Comparison of ENCODE assay signal across 22 cellular contexts in the genomic region with DNA sequence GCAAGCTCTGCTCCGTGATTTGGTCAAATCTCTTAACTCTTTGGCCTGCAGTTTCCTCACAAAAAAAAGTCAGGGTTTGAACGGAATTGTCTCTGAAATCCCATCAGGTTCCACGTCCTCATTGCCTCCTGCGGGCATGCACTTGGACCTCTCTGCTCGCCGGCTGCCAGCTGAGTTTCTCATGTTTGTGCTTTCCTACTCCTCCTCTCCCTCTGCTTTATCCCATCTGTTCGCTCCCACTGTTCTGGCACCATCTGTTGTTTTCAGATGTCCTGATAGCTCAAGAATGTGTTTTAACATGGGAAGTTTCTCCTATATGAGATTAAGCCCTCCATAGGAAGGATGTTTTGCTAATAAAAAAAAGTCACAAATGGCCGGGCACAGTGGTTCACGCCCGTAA. TPM values are rescaled to one million over a fixed set of nuclear protein-coding genes. Genes with fewer than 3 reads are reported as not detected.
DNase-seq lines count a peak whose midpoint lies in the region; ATAC-seq and TF ChIP-seq lines count a peak whose summit lies in the region.
"Had no signal": no experiment of that assay in that cellular context is flagged by ENCODE, and none has a peak within 500 bp of the region (broad histone marks: within the 10 kb centered on the region; RNA-seq: fewer than 3 reads in every experiment).

No MANE protein-coding gene starts in this region.

- H3K36me3 Mint-ChIP-seq in neural crest cell (ENCODE audit: low read depth) = no peaks in the 10 kb centered on the region
- H3K36me3 Mint-ChIP-seq: memory B cell; stimulated activated effector memory CD8-positive, alpha-beta T cell treated with anti-CD3 and anti-CD28 coated beads, Interleukin-12 subunit alpha, Interleukin-12 subunit beta, amount 100 ng/mL, for 72 hours had no signal

- no peak overlapping the region for H3K4me3 ChIP-seq in dorsolateral prefrontal cortex
- H3K4me3 ChIP-seq: HAP-1, SK-N-MC, uterus had no signal

- peaks cover 10% of the 10 kb centered on the region for H3K9me3 Mint-ChIP-seq in neural crest cell
- H3K9me3 Mint-ChIP-seq: activated CD4-positive, alpha-beta T cell treated with anti-CD3 and anti-CD28 coated beads, Interleukin-2, amount 10 ng/mL, durations not matched to agents 7 days and 5 days; dendritic cell treated with granulocyte-macrophage colony-stimulating factor and Interleukin-4, amounts not matched to agents 40 ng/mL and 50 ng/mL, for 4 days; memory B cell had no signal

- H3K4me1 Mint-ChIP-seq in neural crest cell = peaks cover 50% of the 10 kb centered on the region
- H3K4me1 Mint-ChIP-seq: activated CD4-positive, alpha-beta T cell treated with anti-CD3 and anti-CD28 coated beads, Interleukin-2, amount 10 ng/mL, durations not matched to agents 7 days and 5 days; memory B cell; naive B cell; stimulated activated effector memory CD8-positive, alpha-beta T cell treated with anti-CD3 and anti-CD28 coated beads, Interleukin-12 subunit alpha, Interleukin-12 subunit beta, amount 100 ng/mL, for 72 hours had no signal

- H3K27me3 Mint-ChIP-seq in neural crest cell (ENCODE audit: low read depth) = no peaks in the 10 kb centered on the region
- H3K27me3 Mint-ChIP-seq: activated CD4-positive, alpha-beta T cell treated with anti-CD3 and anti-CD28 coated beads, Interleukin-2, amount 10 ng/mL, durations not matched to agents 7 days and 5 days; dendritic cell treated with granulocyte-macrophage colony-stimulating factor and Interleukin-4, amounts not matched to agents 40 ng/mL and 50 ng/mL, for 4 days had no signal

- in situ Hi-C loops in G401 (cut with HindIII; ENCODE audit: low sequenced_read_pairs) = no loop called here

- DNase-seq in G401 (ENCODE audit: low spot score) (peak; percentile 94), NCI-H82 (lab: John Stamatoyannopoulos, UW) (peak; percentile 94), dorsolateral prefrontal cortex (peak in 8 of 10 donors; percentile 12 to 77 (median 60)), neural crest cell (ENCODE audit: low read depth, low spot score) (no peak), amniotic stem cell (lab: John Stamatoyannopoulos, UW) (no peak)
- DNase-seq: activated CD4-positive, alpha-beta T cell treated with anti-CD3 and anti-CD28 coated beads, Interleukin-2, amount 10 ng/mL, durations not matched to agents 7 days and 5 days; activated naive CD4-positive, alpha-beta T cell treated with anti-CD3 and anti-CD28 coated beads for 36 hours; BE2C; DMS79 treated with DMSO at 0.1 percent for 48 hours; naive B cell; NCI-H2107; NCI-H526; uterus had no signal

- intact Hi-C loops in dorsolateral prefrontal cortex (cut with DNase I) = loop anchor here in 1 of 2 donors (10.0 kb wide), 1 partner anchor 53 kb away; no protein-coding TSS in a partner anchor

- H3K27me3 ChIP-seq in dorsolateral prefrontal cortex = peaks cover 0 to 5% (median 0%) of the 10 kb centered on the region in 45 donors
- H3K27me3 ChIP-seq: BE2C, uterus had no signal

- ATAC-seq in GM21786 (IDR thresholded peaks at IDR 0.05; ENCODE audit: unreplicated experiment) = no peak
- ATAC-seq in HG02623 (IDR thresholded peaks at IDR 0.05; ENCODE audit: unreplicated experiment) = no peak
- ATAC-seq in HG03175 (IDR thresholded peaks at IDR 0.05; ENCODE audit: unreplicated experiment) = no peak
- ATAC-seq: stimulated activated effector memory CD8-positive, alpha-beta T cell treated with anti-CD3 and anti-CD28 coated beads, Interleukin-12 subunit alpha, Interleukin-12 subunit beta, amount 100 ng/mL, for 72 hours had no signal

- TF ChIP-seq CTCF in dorsolateral prefrontal cortex (IDR thresholded peaks at IDR 0.05 in 54 of 56, conservative IDR thresholded peaks at IDR 0.05 in 2 of 56; ENCODE audit: low read depth in 1 of 56, partially characterized antibody in 56 of 56) (no peak), neural crest cell (conservative IDR thresholded peaks at IDR 0.05) (no peak)

- H3K4me3 Mint-ChIP-seq in neural crest cell = no peak overlapping the region
- H3K4me3 Mint-ChIP-seq: activated CD4-positive, alpha-beta T cell treated with anti-CD3 and anti-CD28 coated beads, Interleukin-2, amount 10 ng/mL, durations not matched to agents 7 days and 5 days; activated naive CD4-positive, alpha-beta T cell treated with anti-CD3 and anti-CD28 coated beads for 36 hours; dendritic cell treated with granulocyte-macrophage colony-stimulating factor and Interleukin-4, amounts not matched to agents 40 ng/mL and 50 ng/mL, for 4 days; memory B cell; naive B cell; stimulated activated effector memory CD8-positive, alpha-beta T cell treated with anti-CD3 and anti-CD28 coated beads, Interleukin-12 subunit alpha, Interleukin-12 subunit beta, amount 100 ng/mL, for 72 hours had no signal

- H3K27ac ChIP-seq in dorsolateral prefrontal cortex = peak overlapping the region in 10 of 59 donors; percentile 1 to 82 (median 18)
- H3K27ac ChIP-seq: SK-N-MC, VCaP had no signal

- peak overlapping the region; percentile 81 for H3K27ac Mint-ChIP-seq in neural crest cell (ENCODE audit: unreplicated experiment)
- H3K27ac Mint-ChIP-seq: activated CD4-positive, alpha-beta T cell treated with anti-CD3 and anti-CD28 coated beads, Interleukin-2, amount 10 ng/mL, durations not matched to agents 7 days and 5 days; activated naive CD4-positive, alpha-beta T cell treated with anti-CD3 and anti-CD28 coated beads for 36 hours; dendritic cell treated with granulocyte-macrophage colony-stimulating factor and Interleukin-4, amounts not matched to agents 40 ng/mL and 50 ng/mL, for 4 days; memory B cell; naive B cell; stimulated activated effector memory CD8-positive, alpha-beta T cell treated with anti-CD3 and anti-CD28 coated beads, Interleukin-12 subunit alpha, Interleukin-12 subunit beta, amount 100 ng/mL, for 72 hours had no signal

RNA-seq across cellular contexts. Expression of a gene that starts 49.4 kb away (rescaled TPM):
- not detected in 2 replicates for total RNA-seq in G401 (2014; rRNA removed; shearing (Covaris generic))
- 10 to 100 TPM in 75 of 120 experiments, 1 to 10 TPM in 45; 4.9 to 25.0 (median 11.0) TPM for total RNA-seq in dorsolateral prefrontal cortex
- 21.6 and 22.6 TPM in 2 replicates for total RNA-seq in neural crest cell
- total RNA-seq: activated naive CD4-positive, alpha-beta T cell treated with anti-CD3 and anti-CD28 coated beads for 36 hours had no signal

Comparison
In these comparisons a context has a peak if more than half of its experiments do, and no peak if none do; other contexts are left out.
1. DNase-seq: peak in G401 (single experiment), NCI-H82 (single experiment) and dorsolateral prefrontal cortex (8 of 10); none in neural crest cell (single experiment) and amniotic stem cell (single experiment).